Comparison of ENCODE assay signal across 1 cellular context in the genomic region with DNA sequence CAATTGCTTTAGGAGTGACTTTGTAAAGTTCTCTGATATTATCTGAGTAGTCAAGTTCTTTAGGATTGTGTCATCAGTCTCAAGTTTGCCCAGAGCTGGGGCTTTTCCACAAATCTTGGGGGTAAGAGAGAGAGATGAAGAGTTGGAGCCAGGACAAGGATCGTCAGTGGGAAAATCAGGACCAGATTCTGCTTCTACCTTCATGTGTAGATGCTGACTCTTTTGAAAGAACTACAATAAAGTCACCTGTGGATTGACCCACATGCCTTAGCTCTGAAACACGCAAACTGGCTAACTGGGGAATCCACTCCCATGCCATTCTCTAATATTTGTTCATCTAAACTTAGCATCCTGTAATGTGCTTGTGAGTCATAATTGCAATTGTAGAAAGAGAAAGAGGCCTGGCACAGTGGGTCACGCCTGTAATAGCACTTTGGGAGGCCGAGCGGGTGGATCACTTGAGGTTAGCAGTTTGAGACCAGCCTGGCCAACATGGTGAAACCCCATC.
TF ChIP-seq lines count a peak whose summit lies in the region.

No MANE protein-coding gene starts in this region.

TF ChIP-seq in SK-N-SH treated with all-trans-retinoic acid at 6 μM for 48 hours, 23 proteins besides CTCF, POLR2A, EP300 and RAD21 (continued from another document):
- TF ChIP-seq, protein P1, sequence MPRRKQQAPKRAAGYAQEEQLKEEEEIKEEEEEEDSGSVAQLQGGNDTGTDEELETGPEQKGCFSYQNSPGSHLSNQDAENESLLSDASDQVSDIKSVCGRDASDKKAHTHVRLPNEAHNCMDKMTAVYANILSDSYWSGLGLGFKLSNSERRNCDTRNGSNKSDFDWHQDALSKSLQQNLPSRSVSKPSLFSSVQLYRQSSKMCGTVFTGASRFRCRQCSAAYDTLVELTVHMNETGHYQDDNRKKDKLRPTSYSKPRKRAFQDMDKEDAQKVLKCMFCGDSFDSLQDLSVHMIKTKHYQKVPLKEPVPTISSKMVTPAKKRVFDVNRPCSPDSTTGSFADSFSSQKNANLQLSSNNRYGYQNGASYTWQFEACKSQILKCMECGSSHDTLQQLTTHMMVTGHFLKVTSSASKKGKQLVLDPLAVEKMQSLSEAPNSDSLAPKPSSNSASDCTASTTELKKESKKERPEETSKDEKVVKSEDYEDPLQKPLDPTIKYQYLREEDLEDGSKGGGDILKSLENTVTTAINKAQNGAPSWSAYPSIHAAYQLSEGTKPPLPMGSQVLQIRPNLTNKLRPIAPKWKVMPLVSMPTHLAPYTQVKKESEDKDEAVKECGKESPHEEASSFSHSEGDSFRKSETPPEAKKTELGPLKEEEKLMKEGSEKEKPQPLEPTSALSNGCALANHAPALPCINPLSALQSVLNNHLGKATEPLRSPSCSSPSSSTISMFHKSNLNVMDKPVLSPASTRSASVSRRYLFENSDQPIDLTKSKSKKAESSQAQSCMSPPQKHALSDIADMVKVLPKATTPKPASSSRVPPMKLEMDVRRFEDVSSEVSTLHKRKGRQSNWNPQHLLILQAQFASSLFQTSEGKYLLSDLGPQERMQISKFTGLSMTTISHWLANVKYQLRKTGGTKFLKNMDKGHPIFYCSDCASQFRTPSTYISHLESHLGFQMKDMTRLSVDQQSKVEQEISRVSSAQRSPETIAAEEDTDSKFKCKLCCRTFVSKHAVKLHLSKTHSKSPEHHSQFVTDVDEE (CRISPR knock-in tag; IDR thresholded peaks at IDR 0.05), result no peak
- no peak for TF ChIP-seq RARB (CRISPR knock-in tag; IDR thresholded peaks at IDR 0.05)
- TF ChIP-seq, protein P2, sequence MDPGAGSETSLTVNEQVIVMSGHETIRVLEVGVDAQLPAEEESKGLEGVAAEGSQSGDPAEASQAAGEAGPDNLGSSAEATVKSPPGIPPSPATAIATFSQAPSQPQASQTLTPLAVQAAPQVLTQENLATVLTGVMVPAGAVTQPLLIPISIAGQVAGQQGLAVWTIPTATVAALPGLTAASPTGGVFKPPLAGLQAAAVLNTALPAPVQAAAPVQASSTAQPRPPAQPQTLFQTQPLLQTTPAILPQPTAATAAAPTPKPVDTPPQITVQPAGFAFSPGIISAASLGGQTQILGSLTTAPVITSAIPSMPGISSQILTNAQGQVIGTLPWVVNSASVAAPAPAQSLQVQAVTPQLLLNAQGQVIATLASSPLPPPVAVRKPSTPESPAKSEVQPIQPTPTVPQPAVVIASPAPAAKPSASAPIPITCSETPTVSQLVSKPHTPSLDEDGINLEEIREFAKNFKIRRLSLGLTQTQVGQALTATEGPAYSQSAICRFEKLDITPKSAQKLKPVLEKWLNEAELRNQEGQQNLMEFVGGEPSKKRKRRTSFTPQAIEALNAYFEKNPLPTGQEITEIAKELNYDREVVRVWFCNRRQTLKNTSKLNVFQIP (CRISPR knock-in tag; IDR thresholded peaks at IDR 0.05; ENCODE audit: borderline replicate concordance, low read depth), result no peak
- TF ChIP-seq, protein P3, sequence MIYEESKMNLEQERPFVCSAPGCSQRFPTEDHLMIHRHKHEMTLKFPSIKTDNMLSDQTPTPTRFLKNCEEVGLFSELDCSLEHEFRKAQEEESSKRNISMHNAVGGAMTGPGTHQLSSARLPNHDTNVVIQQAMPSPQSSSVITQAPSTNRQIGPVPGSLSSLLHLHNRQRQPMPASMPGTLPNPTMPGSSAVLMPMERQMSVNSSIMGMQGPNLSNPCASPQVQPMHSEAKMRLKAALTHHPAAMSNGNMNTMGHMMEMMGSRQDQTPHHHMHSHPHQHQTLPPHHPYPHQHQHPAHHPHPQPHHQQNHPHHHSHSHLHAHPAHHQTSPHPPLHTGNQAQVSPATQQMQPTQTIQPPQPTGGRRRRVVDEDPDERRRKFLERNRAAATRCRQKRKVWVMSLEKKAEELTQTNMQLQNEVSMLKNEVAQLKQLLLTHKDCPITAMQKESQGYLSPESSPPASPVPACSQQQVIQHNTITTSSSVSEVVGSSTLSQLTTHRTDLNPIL (CRISPR knock-in tag; IDR thresholded peaks at IDR 0.05; ENCODE audit: low read depth), result no peak
- no peak for TF ChIP-seq ZNF8 (CRISPR knock-in tag; IDR thresholded peaks at IDR 0.05)
- TF ChIP-seq ISL1 (CRISPR knock-in tag; IDR thresholded peaks at IDR 0.05), result no peak
- TF ChIP-seq ARNTL (CRISPR knock-in tag; IDR thresholded peaks at IDR 0.05; ENCODE audit: borderline replicate concordance, low read depth), result no peak
- TF ChIP-seq, protein P4, sequence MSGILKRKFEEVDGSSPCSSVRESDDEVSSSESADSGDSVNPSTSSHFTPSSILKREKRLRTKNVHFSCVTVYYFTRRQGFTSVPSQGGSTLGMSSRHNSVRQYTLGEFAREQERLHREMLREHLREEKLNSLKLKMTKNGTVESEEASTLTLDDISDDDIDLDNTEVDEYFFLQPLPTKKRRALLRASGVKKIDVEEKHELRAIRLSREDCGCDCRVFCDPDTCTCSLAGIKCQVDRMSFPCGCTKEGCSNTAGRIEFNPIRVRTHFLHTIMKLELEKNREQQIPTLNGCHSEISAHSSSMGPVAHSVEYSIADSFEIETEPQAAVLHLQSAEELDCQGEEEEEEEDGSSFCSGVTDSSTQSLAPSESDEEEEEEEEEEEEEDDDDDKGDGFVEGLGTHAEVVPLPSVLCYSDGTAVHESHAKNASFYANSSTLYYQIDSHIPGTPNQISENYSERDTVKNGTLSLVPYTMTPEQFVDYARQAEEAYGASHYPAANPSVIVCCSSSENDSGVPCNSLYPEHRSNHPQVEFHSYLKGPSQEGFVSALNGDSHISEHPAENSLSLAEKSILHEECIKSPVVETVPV (CRISPR knock-in tag; IDR thresholded peaks at IDR 0.05), result no peak
- TF ChIP-seq TCF4 (CRISPR knock-in tag; IDR thresholded peaks at IDR 0.05; ENCODE audit: borderline replicate concordance), result no peak
- TF ChIP-seq SNAI2 (CRISPR knock-in tag; IDR thresholded peaks at IDR 0.05), result no peak
- TF ChIP-seq BACH2 (CRISPR knock-in tag; IDR thresholded peaks at IDR 0.05; ENCODE audit: borderline replicate concordance), result no peak
- no peak for TF ChIP-seq PPARA (CRISPR knock-in tag; IDR thresholded peaks at IDR 0.05; ENCODE audit: borderline replicate concordance)
- no peak for TF ChIP-seq CSDC2 (CRISPR knock-in tag; IDR thresholded peaks at IDR 0.05)
- TF ChIP-seq TOX (CRISPR knock-in tag; IDR thresholded peaks at IDR 0.05; ENCODE audit: borderline replicate concordance), result no peak
